Comparison of ENCODE assay signal across 12 cellular contexts in genomic region chr1:205374205-205375078, GRCh38. TPM values are rescaled to one million over a fixed set of nuclear protein-coding genes. Genes with fewer than 3 reads are reported as not detected.
DNase-seq lines count a peak whose midpoint lies in the region; ATAC-seq and TF ChIP-seq lines count a peak whose summit lies in the region.
"Had no signal": no experiment of that assay in that cellular context is flagged by ENCODE, and none has a peak within 500 bp of the region (broad histone marks: within the 10 kb centered on the region; RNA-seq: fewer than 3 reads in every experiment).

No MANE protein-coding gene starts in this region.

- H3K9me3 ChIP-seq in thoracic aorta: no peaks in the 10 kb centered on the region

- H3K4me3 ChIP-seq in fibroblast of mammary gland (ENCODE audit: control insufficient read depth, low read depth, low read length): no peak overlapping the region
- H3K4me3 ChIP-seq in thoracic aorta: peak overlapping the region; percentile 35

- no peaks in the 10 kb centered on the region for H3K36me3 ChIP-seq in thoracic aorta

- no peak for TF ChIP-seq CTCF in fibroblast of mammary gland (conservative IDR thresholded peaks at IDR 0.05; ENCODE audit: control insufficient read depth, insufficient read depth, low read depth, low read length)
- TF ChIP-seq CTCF in thoracic aorta (IDR thresholded peaks at IDR 0.05): no peak

- no peaks in the 10 kb centered on the region for H3K27me3 ChIP-seq in thoracic aorta (replicated peaks; ENCODE audit: insufficient read depth)

- peaks cover 32 to 49% of the 10 kb centered on the region in 2 donors for H3K4me1 ChIP-seq in thoracic aorta (ENCODE audit: control insufficient read depth in 1 of 2, low read depth in 2 of 2)

- H3K27ac ChIP-seq in thoracic aorta: peak overlapping the region; percentile 38 to 62
- H3K27ac ChIP-seq: 22Rv1 had no signal

- DNase-seq in NCI-H1092 treated with DMSO at 0.1 percent for 48 hours (lab: John Stamatoyannopoulos, UW): peak; percentile 59
- DNase-seq in NCI-H1092 (lab: John Stamatoyannopoulos, UW): no peak
- peak; percentile 86 for DNase-seq in fibroblast of mammary gland (ENCODE audit: low read depth)
- no peak for DNase-seq in thoracic aorta (ENCODE audit: low spot score)
- DNase-seq in DMS153 (lab: John Stamatoyannopoulos, UW): no peak
- no peak for DNase-seq in NCI-H146 treated with DMSO at 0.1 percent for 48 hours (lab: John Stamatoyannopoulos, UW; ENCODE audit: unreplicated experiment)
- DNase-seq: activated CD4-positive, CD25-positive, alpha-beta regulatory T cell treated with anti-CD3 and anti-CD28 coated beads, Interleukin-2, amount 50 U/mL, for 72 hours; activated naive CD8-positive, alpha-beta T cell treated with anti-CD3 and anti-CD28 coated beads, Interleukin-2, amount 10 ng/mL, durations not matched to agents 7 days and 5 days; NK-92 treated with Interleukin-12 subunit alpha and Interleukin-12 subunit beta, amount 100 ng/mL, for 24 hours had no signal

- peak; percentile 90 for ATAC-seq in SK-N-SH treated with all-trans-retinoic acid at 6 μM for 48 hours
- ATAC-seq in thoracic aorta (ENCODE audit: insufficient number of reproducible peaks, low FRiP score, low read depth): no peak
- ATAC-seq in HG03521 (IDR thresholded peaks at IDR 0.05; ENCODE audit: unreplicated experiment): no peak

TF ChIP-seq in SK-N-SH treated with all-trans-retinoic acid at 6 μM for 48 hours, 23 proteins besides CTCF, POLR2A, EP300 and RAD21:
- no peak for TF ChIP-seq GLIS3 (CRISPR knock-in tag; IDR thresholded peaks at IDR 0.05)
- no peak for TF ChIP-seq OSR1 (CRISPR knock-in tag; IDR thresholded peaks at IDR 0.05)
- no peak for TF ChIP-seq SNAI2 (CRISPR knock-in tag; IDR thresholded peaks at IDR 0.05)
- TF ChIP-seq, protein P1, sequence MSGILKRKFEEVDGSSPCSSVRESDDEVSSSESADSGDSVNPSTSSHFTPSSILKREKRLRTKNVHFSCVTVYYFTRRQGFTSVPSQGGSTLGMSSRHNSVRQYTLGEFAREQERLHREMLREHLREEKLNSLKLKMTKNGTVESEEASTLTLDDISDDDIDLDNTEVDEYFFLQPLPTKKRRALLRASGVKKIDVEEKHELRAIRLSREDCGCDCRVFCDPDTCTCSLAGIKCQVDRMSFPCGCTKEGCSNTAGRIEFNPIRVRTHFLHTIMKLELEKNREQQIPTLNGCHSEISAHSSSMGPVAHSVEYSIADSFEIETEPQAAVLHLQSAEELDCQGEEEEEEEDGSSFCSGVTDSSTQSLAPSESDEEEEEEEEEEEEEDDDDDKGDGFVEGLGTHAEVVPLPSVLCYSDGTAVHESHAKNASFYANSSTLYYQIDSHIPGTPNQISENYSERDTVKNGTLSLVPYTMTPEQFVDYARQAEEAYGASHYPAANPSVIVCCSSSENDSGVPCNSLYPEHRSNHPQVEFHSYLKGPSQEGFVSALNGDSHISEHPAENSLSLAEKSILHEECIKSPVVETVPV (CRISPR knock-in tag; IDR thresholded peaks at IDR 0.05): no peak
TF ChIP-seq in SK-N-SH treated with all-trans-retinoic acid at 6 μM for 48 hours: peak in this region for 0.

RNA-seq across cellular contexts. Expression of gene KLHDC8A, which starts 17.7 kb away (rescaled TPM):
- not detected for total RNA-seq in thoracic aorta
- total RNA-seq: activated naive CD8-positive, alpha-beta T cell treated with anti-CD3 and anti-CD28 coated beads, Interleukin-2, amount 10 ng/mL, durations not matched to agents 7 days and 5 days had no signal

RNA-seq across cellular contexts. Expression of gene LEMD1, which starts 47.4 kb away (rescaled TPM):
- total RNA-seq in thoracic aorta: not detected

RNA-seq across cellular contexts. Expression of gene NUAK2, which starts 52.9 kb away (rescaled TPM):
- total RNA-seq in thoracic aorta: 1 to 10 TPM in 1 of 2 donors, under 1 TPM in 1; 0.78 to 1.5 TPM

Comparison
In these comparisons a context has a peak if more than half of its experiments do, and no peak if none do; other contexts are left out.
1. DNase-seq: peak in NCI-H1092 treated with DMSO at 0.1 percent for 48 hours (single experiment) and fibroblast of mammary gland (single experiment); none in NCI-H1092 (single experiment), thoracic aorta (single experiment), DMS153 (single experiment) and NCI-H146 treated with DMSO at 0.1 percent for 48 hours (single experiment).